Comparison of ENCODE assay signal across 35 cellular contexts in genomic region chrX:153633048-153633447, GRCh38. TPM values are rescaled to one million over a fixed set of nuclear protein-coding genes. Genes with fewer than 3 reads are reported as not detected.
"Had no signal": no experiment of that assay in that cellular context is flagged by ENCODE, and none has a peak within 500 bp of the region (broad histone marks: within the 10 kb centered on the region; RNA-seq: fewer than 3 reads in every experiment).

No MANE protein-coding gene starts in this region.

- DNase-seq: activated B cell treated with CpG ODN at 0.5 μM for 24 hours; activated CD4-positive, alpha-beta memory T cell treated with anti-CD3 and anti-CD28 coated beads for 36 hours; activated CD4-positive, alpha-beta T cell treated with anti-CD3 and anti-CD28 coated beads for 4 hours; activated CD4-positive, alpha-beta T cell treated with anti-CD3 and anti-CD28 coated beads, Interleukin-2, amount 50 U/mL, for 1 hour; activated CD4-positive, CD25-positive, alpha-beta regulatory T cell treated with anti-CD3 and anti-CD28 coated beads, Interleukin-2, amount 50 U/mL, for 72 hours; activated CD8-positive, alpha-beta memory T cell treated with anti-CD3 and anti-CD28 coated beads, Interleukin-2, amount 50 U/mL, for 4 hours; activated naive CD4-positive, alpha-beta T cell; activated naive CD4-positive, alpha-beta T cell treated with anti-CD3 and anti-CD28 coated beads, Interleukin-2, amount 50 U/mL, for 16 hours; activated naive CD8-positive, alpha-beta T cell treated with anti-CD3 and anti-CD28 coated beads for 36 hours; activated T-cell treated with anti-CD3 and anti-CD28 coated beads for 4 hours; activated T-cell treated with anti-CD3 and anti-CD28 coated beads, Interleukin-2, amount 50 U/mL, for 4 hours; amniotic stem cell; NCI-H1105 treated with DMSO at 0.1 percent for 48 hours; NCI-H1436; NCI-H1694; NCI-H1930; NCI-H2081 treated with DMSO at 0.1 percent for 48 hours; NCI-H226; NCI-H446 treated with DMSO at 0.1 percent for 48 hours; NCI-H524 treated with DMSO at 0.1 percent for 48 hours; PC-3; RPMI8226; SHP77 treated with DMSO at 0.1 percent for 48 hours; SW 1271; T-helper 1 cell; T-helper 2 cell; T-helper 9 cell had no signal

- H3K36me3 ChIP-seq: cardiac muscle cell, Peyer's patch, SJSA1 had no signal

- H3K4me1 ChIP-seq: Peyer's patch, SJSA1 had no signal

- ATAC-seq: activated T-cell treated with anti-CD3 and anti-CD28 coated beads, Interleukin-2, amount 50 U/mL, for 4 hours; K562; PC-3 had no signal

- FAIRE-seq: K562 had no signal

- H3K4me3 ChIP-seq: cardiac muscle cell, K562, Peyer's patch, SJSA1 had no signal

- H3K9me3 ChIP-seq: Peyer's patch, SJSA1 had no signal

- H3K27ac ChIP-seq: cardiac muscle cell, Peyer's patch, SJSA1, VCaP had no signal

RNA-seq across cellular contexts. Expression of gene DUSP9, which starts 14.0 kb away (rescaled TPM):
- total RNA-seq: activated B cell treated with CpG ODN at 0.5 μM for 24 hours, aorta, Peyer's patch had no signal
- polyA plus RNA-seq: aorta had no signal

RNA-seq across cellular contexts. Expression of gene PNCK, which starts 40.6 kb away (rescaled TPM):
- total RNA-seq: activated B cell treated with CpG ODN at 0.5 μM for 24 hours; activated T-helper 1 cell treated with anti-CD3 and anti-CD28 coated beads, Interleukin-12 subunit alpha, Interleukin-12 subunit beta, Interleukin-2, Interleukin-4 antibody, amounts not matched to agents 30 ng/mL and 10 ng/mL and 1 ng/mL, durations not matched to agents 14 hours and 24 hours and 36 hours; M059J; SJSA1 had no signal
